ENCODE assay signal across 8 cellular contexts in the genomic region with DNA sequence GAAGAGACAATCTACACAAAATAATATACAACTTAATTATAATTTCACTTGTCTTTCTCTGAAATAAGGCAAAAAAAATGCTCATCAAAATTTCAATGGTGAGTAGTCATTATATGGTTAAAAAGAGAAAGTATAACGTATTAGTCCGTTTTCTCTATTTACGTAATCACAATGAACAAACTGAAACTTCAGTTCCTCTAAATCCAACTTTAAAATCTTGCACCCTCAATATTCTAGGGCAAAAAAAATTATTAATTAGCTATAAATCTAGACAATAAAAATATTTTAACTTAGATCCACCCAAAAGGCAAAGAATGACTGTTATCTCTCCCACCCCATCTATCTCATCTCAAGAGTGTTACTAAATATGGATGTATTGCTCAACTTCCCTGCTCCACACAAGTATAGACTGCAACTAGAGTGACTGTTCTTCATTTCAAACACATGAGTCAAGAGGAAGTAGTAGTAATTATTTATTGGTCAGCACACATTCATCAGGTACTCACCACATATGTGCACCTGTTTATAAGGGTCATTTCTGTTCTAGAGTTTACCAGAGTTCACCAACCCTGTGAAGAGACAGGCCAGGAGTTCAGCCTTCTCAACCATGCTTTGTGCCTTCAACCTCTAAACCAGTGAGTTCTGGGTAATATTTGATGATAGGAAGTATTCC. TPM values are rescaled to one million over a fixed set of nuclear protein-coding genes. Genes with fewer than 3 reads are reported as not detected.
A peak's percentile ranks its signal among the peaks of the same experiment; 100 is the strongest.
DNase-seq lines count a peak whose midpoint lies in the region; ATAC-seq and TF ChIP-seq lines count a peak whose summit lies in the region.

No MANE protein-coding gene starts in this region.

- no peaks in the 10 kb centered on the region for H3K36me3 ChIP-seq in adipocyte (ENCODE audit: control insufficient read depth, insufficient read depth, low read length, severe bottlenecking)
- H3K36me3 ChIP-seq in lower lobe of right lung, result no peaks in the 10 kb centered on the region

- H3K36me3 Mint-ChIP-seq in activated T-cell treated with anti-CD3 and anti-CD28 coated beads, Interleukin-2, amount 50 U/mL, for 72 hours (ENCODE audit: insufficient read depth in 2 of 2), result peaks cover 2 to 11% of the 10 kb centered on the region in 2 donors
- H3K36me3 Mint-ChIP-seq in nephron progenitor cell (ENCODE audit: low read depth), result peaks cover 29% of the 10 kb centered on the region

- no peaks in the 10 kb centered on the region for H3K9me3 Mint-ChIP-seq in activated T-cell treated with anti-CD3 and anti-CD28 coated beads, Interleukin-2, amount 50 U/mL, for 72 hours
- peaks cover 13% of the 10 kb centered on the region for H3K9me3 Mint-ChIP-seq in nephron progenitor cell

- H3K9me3 ChIP-seq in adipocyte (ENCODE audit: control insufficient read depth, low read length), result no peaks in the 10 kb centered on the region
- no peaks in the 10 kb centered on the region for H3K9me3 ChIP-seq in lower lobe of right lung

- intact Hi-C loops in lower lobe of right lung (cut with DNase I), result no loop called here

- H3K27ac Mint-ChIP-seq in activated T-cell treated with anti-CD3 and anti-CD28 coated beads, Interleukin-2, amount 50 U/mL, for 72 hours, result peak overlapping the region; percentile 95
- H3K27ac Mint-ChIP-seq in nephron progenitor cell, result no peak overlapping the region

- H3K4me1 ChIP-seq in adipocyte (ENCODE audit: control insufficient read depth, insufficient read depth, low read length) (peaks cover 23% of the 10 kb centered on the region), lower lobe of right lung (peaks cover 21% of the 10 kb centered on the region)

- TF ChIP-seq CTCF in lower lobe of right lung (IDR thresholded peaks at IDR 0.05), result no peak
- no peak for TF ChIP-seq CTCF in nephron progenitor cell (IDR thresholded peaks at IDR 0.05)

- no peaks in the 10 kb centered on the region for H3K27me3 ChIP-seq in adipocyte (replicated peaks; ENCODE audit: control insufficient read depth, insufficient read depth, low read length)
- no peaks in the 10 kb centered on the region for H3K27me3 ChIP-seq in lower lobe of right lung (ENCODE audit: low read depth)

- H3K9ac ChIP-seq in adipocyte (ENCODE audit: low read length), result peak overlapping the region; percentile 43

- ATAC-seq in activated T-cell treated with anti-CD3 and anti-CD28 coated beads, Interleukin-2, amount 50 U/mL, for 72 hours (replicated peaks in 1 of 2), result peak; percentile 79 to 84
- ATAC-seq in lower lobe of right lung, result peak; percentile 95 to 96

- peak in 1 of 2 donors; percentile 16 for DNase-seq in activated T-cell treated with anti-CD3 and anti-CD28 coated beads, Interleukin-2, amount 50 U/mL, for 72 hours
- no peak for DNase-seq in activated T-cell treated with anti-CD3 and anti-CD28 coated beads for 4 hours
- peak; percentile 93 for DNase-seq in M059J (ENCODE audit: low read depth)
- peak; percentile 77 for DNase-seq in adipocyte (ENCODE audit: low read depth)
- no peak for DNase-seq in lower lobe of right lung
- DNase-seq in NCI-H1436 treated with DMSO at 0.1 percent for 48 hours (lab: John Stamatoyannopoulos, UW), result no peak
- DNase-seq in NCI-H146 (lab: John Stamatoyannopoulos, UW), result no peak
- no peak for DNase-seq in nephron progenitor cell

- peaks cover 75% of the 10 kb centered on the region for H3K4me1 Mint-ChIP-seq in activated T-cell treated with anti-CD3 and anti-CD28 coated beads, Interleukin-2, amount 50 U/mL, for 72 hours (ENCODE audit: low read depth)
- H3K4me1 Mint-ChIP-seq in nephron progenitor cell, result peaks cover 25% of the 10 kb centered on the region

- H3K27ac ChIP-seq in lower lobe of right lung, result peak overlapping the region; percentile 42

- peak overlapping the region; percentile 72 to 80 for H3K4me3 Mint-ChIP-seq in activated T-cell treated with anti-CD3 and anti-CD28 coated beads, Interleukin-2, amount 50 U/mL, for 72 hours
- no peak overlapping the region for H3K4me3 Mint-ChIP-seq in nephron progenitor cell

- peak overlapping the region; percentile 77 for H3K4me3 ChIP-seq in adipocyte (ENCODE audit: low read length)
- H3K4me3 ChIP-seq in lower lobe of right lung, result peak overlapping the region; percentile 37

- no peaks in the 10 kb centered on the region for H3K27me3 Mint-ChIP-seq in activated T-cell treated with anti-CD3 and anti-CD28 coated beads, Interleukin-2, amount 50 U/mL, for 72 hours (ENCODE audit: low read depth)
- H3K27me3 Mint-ChIP-seq in nephron progenitor cell (ENCODE audit: low read depth, poor library complexity), result no peaks in the 10 kb centered on the region

RNA-seq across cellular contexts. Expression of a gene that starts 36.4 kb away (rescaled TPM):
- 10 to 100 TPM; 37.1 to 41.0 TPM for total RNA-seq in activated T-cell treated with anti-CD3 and anti-CD28 coated beads, Interleukin-2, amount 50 U/mL, for 72 hours
- 8.6 and 14.4 TPM in 2 replicates for total RNA-seq in M059J (2014; rRNA removed; shearing (Covaris generic))
- total RNA-seq in lower lobe of right lung, result 12.6 TPM

Comparison
In these comparisons a context has a peak if more than half of its experiments do, and no peak if none do; other contexts are left out.
1. DNase-seq: peak in M059J (single experiment) and adipocyte (single experiment); none in activated T-cell treated with anti-CD3 and anti-CD28 coated beads for 4 hours (single experiment), lower lobe of right lung (single experiment), NCI-H1436 treated with DMSO at 0.1 percent for 48 hours (single experiment), NCI-H146 (single experiment) and nephron progenitor cell (single experiment).